Comparison of ENCODE assay signal across 8 cellular contexts in the genomic region with DNA sequence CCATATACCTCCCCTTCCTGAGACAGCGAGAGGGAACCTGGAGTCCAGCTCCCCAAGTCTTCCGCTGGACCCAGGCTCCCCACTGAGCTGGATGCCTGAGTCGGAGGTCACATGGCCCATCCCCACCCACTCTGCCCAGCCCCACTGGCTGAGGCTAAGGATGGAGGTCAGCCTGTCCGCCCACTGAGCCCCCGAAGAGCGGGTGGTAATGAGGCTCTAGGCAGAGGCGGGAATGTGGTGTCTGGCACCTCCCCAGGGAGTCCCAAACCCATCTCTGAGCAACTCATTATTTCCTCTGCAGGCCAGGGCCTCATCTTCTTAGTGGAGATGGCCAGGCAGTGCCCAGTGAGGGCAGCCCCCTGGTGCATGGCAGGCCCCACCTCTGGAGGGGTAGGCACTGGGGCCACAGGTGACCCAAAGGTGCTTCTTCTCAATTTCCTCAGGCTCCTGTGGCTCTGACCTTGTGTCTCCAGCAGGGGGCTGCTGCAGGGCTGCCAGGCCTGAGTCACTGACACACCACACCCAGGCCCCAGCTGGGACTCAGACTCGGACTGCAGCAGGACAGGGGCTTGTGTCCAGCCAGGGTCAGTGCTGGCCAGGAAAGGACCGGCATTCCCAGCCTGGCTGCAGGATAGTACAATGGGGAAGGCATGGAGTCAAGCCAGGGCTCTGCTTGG. TPM values are rescaled to one million over a fixed set of nuclear protein-coding genes. Genes with fewer than 3 reads are reported as not detected.
DNase-seq lines count a peak whose midpoint lies in the region; ATAC-seq and TF ChIP-seq lines count a peak whose summit lies in the region.

No MANE protein-coding gene starts in this region.

- peak overlapping the region; percentile 30 to 49 for H3K27ac ChIP-seq in ascending aorta

- no peaks in the 10 kb centered on the region for H3K9me3 ChIP-seq in ascending aorta

- peak overlapping the region in 1 of 6 donors; percentile 67 for H3K27ac Mint-ChIP-seq in immature natural killer cell

- in situ Hi-C loops in G401 (cut with HindIII; ENCODE audit: low sequenced_read_pairs), result no loop called here

- no peak for ATAC-seq in HG02884 (IDR thresholded peaks at IDR 0.05; ENCODE audit: unreplicated experiment)

- DNase-seq in G401 (ENCODE audit: low spot score) (peak; percentile 25), HK-2 (ENCODE audit: unreplicated experiment) (peak; percentile 64), SW480 (ENCODE audit: low spot score) (peak; percentile 54), ascending aorta (ENCODE audit: low spot score in 2 of 2) (peak in 1 of 2 donors; percentile 79), immature natural killer cell (peak in 2 of 3 donors; percentile 25 to 39), NCI-H2029 treated with DMSO at 0.1 percent for 48 hours (lab: John Stamatoyannopoulos, UW) (no peak)
- peak; percentile 19 for DNase-seq in stimulated activated CD4-positive, alpha-beta T cell treated with anti-CD3 and anti-CD28 coated beads, Interleukin-2, amount 100 ng/mL, for 4 hours (ENCODE audit: low read depth)

- no peaks in the 10 kb centered on the region for H3K9me3 Mint-ChIP-seq in immature natural killer cell

- peaks cover 0 to 14% (median 0%) of the 10 kb centered on the region in 3 donors for H3K36me3 Mint-ChIP-seq in immature natural killer cell

- peaks cover 11 to 25% of the 10 kb centered on the region in 2 donors for H3K4me1 Mint-ChIP-seq in immature natural killer cell

- peak; percentile 35 to 64 (median 50) for TF ChIP-seq CTCF in ascending aorta (IDR thresholded peaks at IDR 0.05)

- peaks cover 31 to 37% of the 10 kb centered on the region in 2 donors for H3K36me3 ChIP-seq in ascending aorta

- intact Hi-C loops in ascending aorta (cut with DNase I), result loop anchor here (5.0 kb wide), 1 partner anchor 212 kb away; no protein-coding TSS in a partner anchor

- H3K4me3 Mint-ChIP-seq in immature natural killer cell, result no peak overlapping the region

- no peak overlapping the region for H3K4me3 ChIP-seq in ascending aorta

- peaks cover 6 to 15% (median 13%) of the 10 kb centered on the region in 3 donors for H3K27me3 Mint-ChIP-seq in immature natural killer cell (ENCODE audit: low read depth in 3 of 3)

- H3K27me3 ChIP-seq in ascending aorta, result no peaks in the 10 kb centered on the region

- no peaks in the 10 kb centered on the region for H3K4me1 ChIP-seq in ascending aorta

RNA-seq across cellular contexts. Expression of gene PDE2A, which starts 10.2 kb away (rescaled TPM):
- not detected in 2 replicates for total RNA-seq in G401 (2014; rRNA removed; shearing (Covaris generic))
- total RNA-seq in ascending aorta, result 403 TPM
- not detected for polyA plus RNA-seq in immature natural killer cell

Comparison
In these comparisons a context has a peak if more than half of its experiments do, and no peak if none do; other contexts are left out.
1. RNA of gene PDE2A, which starts 10.2 kb away (total RNA-seq): 403 TPM in ascending aorta (single experiment); not detected in G401; every median in the first group is over 100 times any median in the second.